Comparison of ENCODE assay signal across 8 cellular contexts in the genomic region with DNA sequence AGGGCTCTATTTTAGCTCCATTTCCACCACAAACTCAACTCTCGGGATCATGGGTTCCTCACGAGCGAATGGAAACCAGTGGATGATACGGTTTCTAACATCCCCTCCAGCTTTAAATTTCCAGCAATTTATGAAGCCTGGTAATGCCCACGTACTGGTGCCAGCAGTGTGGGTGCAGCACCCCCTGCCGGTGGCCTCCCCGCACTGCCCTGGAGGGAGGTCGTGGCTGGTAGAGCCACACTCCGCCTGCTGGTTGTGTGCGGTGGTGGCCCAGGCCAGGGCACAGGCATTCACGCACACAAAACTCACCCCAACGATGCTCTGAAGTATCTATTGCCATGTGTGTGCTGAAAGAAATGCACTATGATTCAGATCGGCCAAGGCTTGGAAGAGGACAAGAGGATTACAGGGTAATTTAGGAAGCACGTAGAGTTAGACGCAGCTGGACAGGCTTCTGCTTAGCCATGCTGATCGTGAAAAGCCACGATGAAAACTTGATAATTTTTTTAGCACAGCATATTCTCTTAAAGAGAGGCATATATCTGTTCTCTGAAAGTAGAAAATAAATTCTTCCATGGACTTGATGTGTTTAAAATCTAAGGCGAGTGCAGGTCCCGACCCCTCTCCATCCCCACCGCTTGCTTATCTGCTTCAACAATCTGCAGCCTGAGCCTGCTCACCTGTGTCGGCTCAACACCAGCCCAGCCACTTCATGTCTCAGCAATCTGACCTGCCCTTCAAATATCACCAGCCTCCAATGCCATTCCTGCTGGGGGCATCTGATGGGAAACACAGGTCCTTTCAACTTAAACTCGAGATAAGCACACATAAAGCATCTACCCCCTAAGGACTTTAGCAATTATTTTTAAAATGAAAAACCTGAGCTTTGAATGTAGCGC. TPM values are rescaled to one million over a fixed set of nuclear protein-coding genes. Genes with fewer than 3 reads are reported as not detected.
DNase-seq lines count a peak whose midpoint lies in the region; FAIRE-seq and TF ChIP-seq lines count a peak whose summit lies in the region.

No MANE protein-coding gene starts in this region.

- TF ChIP-seq CTCF in GM12865 (IDR thresholded peaks at IDR 0.05; ENCODE audit: insufficient read depth, low read depth, low read length, missing control alignments), result peak; percentile 100

- H3K9me3 ChIP-seq in MG63, result no peaks in the 10 kb centered on the region

- H3K27me3 ChIP-seq in MG63, result no peaks in the 10 kb centered on the region

- FAIRE-seq in H54 (lab: Jason Lieb, UNC), result no peak

- H3K36me3 ChIP-seq in MG63, result no peaks in the 10 kb centered on the region

- H3K4me3 ChIP-seq in GM12865 (ENCODE audit: low read depth, low read length) (no peak overlapping the region), MG63 (no peak overlapping the region)

- DNase-seq in GM12865 (ENCODE audit: low read depth), result peak; percentile 82
- peak; percentile 44 for DNase-seq in H54 (ENCODE audit: insufficient read length, low spot score)
- peak; percentile 53 for DNase-seq in MG63
- DNase-seq in activated CD4-positive, alpha-beta T cell treated with anti-CD3 and anti-CD28 coated beads for 4 hours, result peak; percentile 3 to 29
- DNase-seq in dermis microvascular lymphatic vessel endothelial cell (ENCODE audit: low read depth in 2 of 2), result peak; percentile 64 to 85
- peak; percentile 85 to 89 for DNase-seq in lung microvascular endothelial cell (ENCODE audit: low read depth in 2 of 2)
- peak; percentile 4 to 10 for DNase-seq in stimulated activated CD8-positive, alpha-beta memory T cell treated with anti-CD3 and anti-CD28 coated beads, Interleukin-2, amount 100 ng/mL, for 1 hour (ENCODE audit: low read depth in 2 of 2)
- DNase-seq in NCI-H446 treated with DMSO at 0.1 percent for 48 hours (lab: John Stamatoyannopoulos, UW), result no peak

- no peak for TF ChIP-seq POLR2A in H54 (IDR thresholded peaks at IDR 0.05; ENCODE audit: low read depth, low read length)

RNA-seq across cellular contexts. Expression of a gene that starts 59.1 kb away (rescaled TPM):
- 2.9 and 4.2 TPM in 2 replicates for total RNA-seq in MG63 (2014; rRNA removed; shearing (Covaris generic); ENCODE audit: low replicate concordance)
- total RNA-seq in dermis microvascular lymphatic vessel endothelial cell (23.6 and 23.8 TPM in 2 replicates), lung microvascular endothelial cell (31.0 and 32.0 TPM in 2 replicates)
